In the genomic region with DNA sequence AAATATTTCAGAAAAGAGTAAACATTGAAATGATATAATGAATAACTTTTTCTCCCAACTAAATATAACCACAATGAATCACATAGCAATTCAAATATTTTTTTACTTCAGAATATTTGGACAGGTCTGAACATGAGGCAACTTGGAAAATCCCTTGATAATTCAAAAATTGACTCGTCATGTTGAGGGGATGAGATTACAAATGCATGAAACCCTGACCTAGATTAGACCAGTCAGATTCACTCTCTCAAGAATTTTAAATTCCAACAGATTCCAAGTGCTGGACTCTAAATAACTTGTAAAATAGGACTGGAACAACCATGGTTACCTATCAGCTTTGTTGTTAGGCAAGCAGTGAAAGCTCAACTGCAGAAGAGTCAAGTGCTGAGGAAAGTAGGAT, we compare ENCODE assay signal across 17 cellular contexts.
DNase-seq lines count a peak whose midpoint lies in the region; ATAC-seq and TF ChIP-seq lines count a peak whose summit lies in the region.
"Had no signal": no experiment of that assay in that cellular context is flagged by ENCODE, and none has a peak within 500 bp of the region (broad histone marks: within the 10 kb centered on the region; RNA-seq: fewer than 3 reads in every experiment).

No MANE protein-coding gene starts in this region.

- no peak overlapping the region for H3K27ac ChIP-seq in right atrium auricular region
- peak overlapping the region; percentile 50 for H3K27ac ChIP-seq in brain microvascular endothelial cell
- peak overlapping the region; percentile 2 to 17 for H3K27ac ChIP-seq in aorta (ENCODE audit: low read depth in 1 of 2, low read length in 2 of 2)
- H3K27ac ChIP-seq: parathyroid adenoma, uterus had no signal

- no peaks in the 10 kb centered on the region for H3K27me3 Mint-ChIP-seq in activated CD4-positive, alpha-beta memory T cell treated with anti-CD3 and anti-CD28 coated beads, Interleukin-2, amount 10 ng/mL, durations not matched to agents 7 days and 5 days
- H3K27me3 Mint-ChIP-seq in activated naive CD8-positive, alpha-beta T cell treated with anti-CD3 and anti-CD28 coated beads for 36 hours = no peaks in the 10 kb centered on the region
- H3K27me3 Mint-ChIP-seq: activated naive CD8-positive, alpha-beta T cell treated with anti-CD3 and anti-CD28 coated beads, Interleukin-2, amount 50 U/mL, for 24 hours had no signal

- no peak overlapping the region for H3K4me3 Mint-ChIP-seq in activated CD4-positive, alpha-beta memory T cell treated with anti-CD3 and anti-CD28 coated beads, Interleukin-2, amount 10 ng/mL, durations not matched to agents 7 days and 5 days
- H3K4me3 Mint-ChIP-seq in activated naive CD8-positive, alpha-beta T cell treated with anti-CD3 and anti-CD28 coated beads for 36 hours = no peak overlapping the region
- H3K4me3 Mint-ChIP-seq: activated naive CD8-positive, alpha-beta T cell treated with anti-CD3 and anti-CD28 coated beads, Interleukin-2, amount 50 U/mL, for 24 hours had no signal

- POLR2A ChIA-PET in activated CD4-positive, alpha-beta memory T cell treated with anti-CD3 and anti-CD28 coated beads, Interleukin-2, amount 10 ng/mL, durations not matched to agents 7 days and 5 days (lab: Charles Lee) = no interaction called here

- no peaks in the 10 kb centered on the region for H3K9me3 Mint-ChIP-seq in activated CD4-positive, alpha-beta memory T cell treated with anti-CD3 and anti-CD28 coated beads, Interleukin-2, amount 10 ng/mL, durations not matched to agents 7 days and 5 days
- H3K9me3 Mint-ChIP-seq in activated naive CD8-positive, alpha-beta T cell treated with anti-CD3 and anti-CD28 coated beads for 36 hours = no peaks in the 10 kb centered on the region

- no peak for TF ChIP-seq CTCF in right atrium auricular region (IDR thresholded peaks at IDR 0.05)
- no peak for TF ChIP-seq CTCF in brain microvascular endothelial cell (IDR thresholded peaks at IDR 0.05; ENCODE audit: low read depth, low read length, missing control alignments)

- CTCF ChIA-PET in activated CD4-positive, alpha-beta memory T cell treated with anti-CD3 and anti-CD28 coated beads, Interleukin-2, amount 10 ng/mL, durations not matched to agents 7 days and 5 days (lab: Charles Lee) = no interaction called here

- H3K4me3 ChIP-seq in right atrium auricular region = no peak overlapping the region
- no peak overlapping the region for H3K4me3 ChIP-seq in brain microvascular endothelial cell (ENCODE audit: low read depth, low read length)
- H3K4me3 ChIP-seq in aorta (ENCODE audit: low read length in 2 of 2) = no peak overlapping the region
- H3K4me3 ChIP-seq: lung, uterus had no signal

- DNase-seq in left ventricle myocardium superior = no peak
- no peak for DNase-seq in right atrium auricular region (ENCODE audit: low spot score)
- DNase-seq in brain microvascular endothelial cell = peak; percentile 63
- DNase-seq in kidney glomerular epithelial cell (lab: John Stamatoyannopoulos, UW) = peak; percentile 82
- DNase-seq in aorta = no peak
- DNase-seq in activated CD4-positive, alpha-beta memory T cell treated with anti-CD3 and anti-CD28 coated beads, Interleukin-2, amount 10 ng/mL, durations not matched to agents 7 days and 5 days = no peak
- no peak for DNase-seq in activated naive CD8-positive, alpha-beta T cell treated with anti-CD3 and anti-CD28 coated beads for 36 hours
- DNase-seq: activated CD8-positive, alpha-beta memory T cell treated with anti-CD3 and anti-CD28 coated beads, Interleukin-2, amount 50 U/mL, for 48 hours; activated naive CD8-positive, alpha-beta T cell treated with anti-CD3 and anti-CD28 coated beads, Interleukin-2, amount 50 U/mL, for 24 hours; effector memory CD4-positive, alpha-beta T cell; HCEC 1CT; hippocampal formation; stimulated activated CD4-positive, alpha-beta T cell treated with anti-CD3 and anti-CD28 coated beads, Interleukin-1b, Interleukin-23, amount 100 ng/mL, for 48 hours; uterus had no signal

- H3K27me3 ChIP-seq in right atrium auricular region (no peaks in the 10 kb centered on the region), brain microvascular endothelial cell (replicated peaks) (no peaks in the 10 kb centered on the region), aorta (ENCODE audit: control insufficient read depth in 1 of 2, insufficient read depth in 2 of 2, low read length in 1 of 2) (no peaks in the 10 kb centered on the region)
- H3K27me3 ChIP-seq: uterus had no signal

- no peaks in the 10 kb centered on the region for H3K36me3 Mint-ChIP-seq in activated CD4-positive, alpha-beta memory T cell treated with anti-CD3 and anti-CD28 coated beads, Interleukin-2, amount 10 ng/mL, durations not matched to agents 7 days and 5 days (ENCODE audit: low read depth)
- no peaks in the 10 kb centered on the region for H3K36me3 Mint-ChIP-seq in activated naive CD8-positive, alpha-beta T cell treated with anti-CD3 and anti-CD28 coated beads for 36 hours

- 4 to 7% methylated on average over 1 of the region's 1 CpG for WGBS in aorta, 2 donors

- ATAC-seq in left ventricle myocardium superior = peak; percentile 45
- peak; percentile 26 for ATAC-seq in aorta (ENCODE audit: low FRiP score)
- ATAC-seq in GM21526 (IDR thresholded peaks at IDR 0.05; ENCODE audit: low FRiP score, unreplicated experiment) = no peak
- ATAC-seq: activated naive CD8-positive, alpha-beta T cell treated with anti-CD3 and anti-CD28 coated beads, Interleukin-2, amount 50 U/mL, for 24 hours had no signal

- in situ Hi-C loops in brain microvascular endothelial cell (cut with HindIII; ENCODE audit: low pct_ligation_motif_present, low sequenced_read_pairs) = no loop called here

- H3K36me3 ChIP-seq in right atrium auricular region = no peaks in the 10 kb centered on the region
- no peaks in the 10 kb centered on the region for H3K36me3 ChIP-seq in brain microvascular endothelial cell (replicated peaks)
- no peaks in the 10 kb centered on the region for H3K36me3 ChIP-seq in aorta (ENCODE audit: control insufficient read depth in 1 of 2, insufficient read depth in 2 of 2, low read length in 1 of 2)
- H3K36me3 ChIP-seq: uterus had no signal

- no peaks in the 10 kb centered on the region for H3K4me1 Mint-ChIP-seq in activated CD4-positive, alpha-beta memory T cell treated with anti-CD3 and anti-CD28 coated beads, Interleukin-2, amount 10 ng/mL, durations not matched to agents 7 days and 5 days
- H3K4me1 Mint-ChIP-seq in activated naive CD8-positive, alpha-beta T cell treated with anti-CD3 and anti-CD28 coated beads for 36 hours = no peaks in the 10 kb centered on the region
- H3K4me1 Mint-ChIP-seq: activated naive CD8-positive, alpha-beta T cell treated with anti-CD3 and anti-CD28 coated beads, Interleukin-2, amount 50 U/mL, for 24 hours had no signal

- intact Hi-C loops in left ventricle myocardium superior (cut with micrococcal nuclease) = no loop called here
- intact Hi-C loops in aorta (cut with DNase I) = no loop called here

- H3K9me3 ChIP-seq in right atrium auricular region = no peaks in the 10 kb centered on the region
- no peaks in the 10 kb centered on the region for H3K9me3 ChIP-seq in aorta (ENCODE audit: control insufficient read depth, low read length)
- H3K9me3 ChIP-seq: uterus had no signal

- H3K27ac Mint-ChIP-seq in activated CD4-positive, alpha-beta memory T cell treated with anti-CD3 and anti-CD28 coated beads, Interleukin-2, amount 10 ng/mL, durations not matched to agents 7 days and 5 days = no peak overlapping the region
- H3K27ac Mint-ChIP-seq in activated naive CD8-positive, alpha-beta T cell treated with anti-CD3 and anti-CD28 coated beads for 36 hours = no peak overlapping the region
- H3K27ac Mint-ChIP-seq: activated naive CD8-positive, alpha-beta T cell treated with anti-CD3 and anti-CD28 coated beads, Interleukin-2, amount 50 U/mL, for 24 hours had no signal

- peaks cover 0 to 15% of the 10 kb centered on the region in 2 donors for H3K4me1 ChIP-seq in right atrium auricular region
- H3K4me1 ChIP-seq in aorta (ENCODE audit: control insufficient read depth in 1 of 2, insufficient read depth in 2 of 2, low read length in 2 of 2) = peaks cover 0 to 5% of the 10 kb centered on the region in 2 donors
- H3K4me1 ChIP-seq: parathyroid adenoma, uterus had no signal

Comparison
In these comparisons a context has a peak if more than half of its experiments do, and no peak if none do; other contexts are left out.
1. DNase-seq: peak in brain microvascular endothelial cell (single experiment) and kidney glomerular epithelial cell (single experiment); none in left ventricle myocardium superior (single experiment), right atrium auricular region (single experiment), aorta (0 of 2), activated CD4-positive, alpha-beta memory T cell treated with anti-CD3 and anti-CD28 coated beads, Interleukin-2, amount 10 ng/mL, durations not matched to agents 7 days and 5 days (single experiment) and activated naive CD8-positive, alpha-beta T cell treated with anti-CD3 and anti-CD28 coated beads for 36 hours (single experiment).
2. H3K27ac ChIP-seq: peak in brain microvascular endothelial cell (single experiment) and aorta (2 of 2); none in right atrium auricular region (0 of 2).